In the genomic region with DNA sequence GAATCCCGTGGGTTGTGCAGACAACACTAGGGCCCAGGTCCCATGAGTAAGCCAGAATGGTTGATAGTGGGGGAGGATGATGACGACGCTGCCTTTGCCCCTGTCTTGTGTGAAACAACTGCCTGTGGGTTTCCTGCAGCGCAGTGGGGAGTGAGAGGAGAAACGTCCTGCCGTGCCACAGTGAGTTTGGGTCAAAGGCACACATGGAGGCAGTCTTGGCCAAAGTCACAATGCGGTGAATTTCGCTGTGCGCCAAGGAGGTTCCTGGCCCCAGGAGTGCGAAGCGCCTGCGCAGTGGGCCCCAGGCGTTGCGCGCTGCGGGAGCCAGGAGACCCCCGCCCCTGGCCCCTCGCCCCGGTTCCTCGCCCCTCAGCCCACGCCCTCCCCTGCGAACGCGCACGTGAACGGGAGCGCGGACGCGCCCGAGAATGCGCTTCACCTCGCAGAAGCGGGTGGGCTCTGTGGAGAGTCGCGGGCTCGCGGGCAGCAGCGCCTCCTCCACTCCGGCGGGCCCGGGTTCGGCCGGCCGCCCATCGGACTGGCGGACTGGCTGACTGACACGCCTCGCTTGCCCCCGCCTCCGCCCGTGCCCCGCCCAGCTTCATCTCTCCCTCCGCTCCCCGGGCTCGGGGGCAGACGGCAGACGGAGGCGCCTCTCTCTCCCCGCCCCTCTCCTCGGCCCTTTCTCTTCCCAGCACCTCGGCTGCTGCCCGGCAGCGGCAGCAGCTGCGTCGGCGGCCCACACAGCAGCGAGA, we compare ENCODE assay signal across 1 cellular context.
TF ChIP-seq lines count a peak whose summit lies in the region.

TSS of gene NUDT10 (plus strand) at position 635 of the 755 bp plus-strand sequence. CDS start 144 bp downstream, outside the sequence.

TF ChIP-seq in H1, 55 proteins besides CTCF, POLR2A, EP300 and RAD21:
- no peak for TF ChIP-seq SP4 (IDR thresholded peaks at IDR 0.05; ENCODE audit: low read length)
- 0 out of 2 replicates have a peak, but pooled peaks have one; percentile 25 for TF ChIP-seq NRF1 (IDR thresholded peaks at IDR 0.05; ENCODE audit: low read depth, low read length)
- TF ChIP-seq CEBPB (IDR thresholded peaks at IDR 0.05; ENCODE audit: low read depth, low read length): no peak
- TF ChIP-seq YY1 (IDR thresholded peaks at IDR 0.05; ENCODE audit: low read depth, low read length): no peak
- TF ChIP-seq HDAC6 (IDR thresholded peaks at IDR 0.05; ENCODE audit: low read depth, low read length): no peak
- TF ChIP-seq POLR2AphosphoS5 (IDR thresholded peaks at IDR 0.05; ENCODE audit: low read depth, low read length): peak; percentile 27; the same call in 1 of the 2 replicates
- TF ChIP-seq TAF1 (IDR thresholded peaks at IDR 0.05; ENCODE audit: low read depth, low read length): peak; percentile 66; the same call in 1 of the 2 replicates
- TF ChIP-seq, protein P1, sequence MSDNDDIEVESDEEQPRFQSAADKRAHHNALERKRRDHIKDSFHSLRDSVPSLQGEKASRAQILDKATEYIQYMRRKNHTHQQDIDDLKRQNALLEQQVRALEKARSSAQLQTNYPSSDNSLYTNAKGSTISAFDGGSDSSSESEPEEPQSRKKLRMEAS (IDR thresholded peaks at IDR 0.05): peak; percentile 26; the same call in 1 of the 2 replicates
- TF ChIP-seq BACH1 (IDR thresholded peaks at IDR 0.05; ENCODE audit: low read length): 0 out of 2 replicates have a peak, but pooled peaks have one; percentile 16
- no peak for TF ChIP-seq SP1 (IDR thresholded peaks at IDR 0.05; ENCODE audit: low read depth, low read length)
- 0 out of 2 replicates have a peak, but pooled peaks have one; percentile 43 for TF ChIP-seq RBBP5 (IDR thresholded peaks at IDR 0.05; ENCODE audit: borderline replicate concordance, low read depth, low read length)
- peak; percentile 17; the same call in 1 of the 2 replicates for TF ChIP-seq TBP (IDR thresholded peaks at IDR 0.05; ENCODE audit: low read depth, low read length)
